Comparison of ENCODE assay signal across 1 cellular context in the genomic region with DNA sequence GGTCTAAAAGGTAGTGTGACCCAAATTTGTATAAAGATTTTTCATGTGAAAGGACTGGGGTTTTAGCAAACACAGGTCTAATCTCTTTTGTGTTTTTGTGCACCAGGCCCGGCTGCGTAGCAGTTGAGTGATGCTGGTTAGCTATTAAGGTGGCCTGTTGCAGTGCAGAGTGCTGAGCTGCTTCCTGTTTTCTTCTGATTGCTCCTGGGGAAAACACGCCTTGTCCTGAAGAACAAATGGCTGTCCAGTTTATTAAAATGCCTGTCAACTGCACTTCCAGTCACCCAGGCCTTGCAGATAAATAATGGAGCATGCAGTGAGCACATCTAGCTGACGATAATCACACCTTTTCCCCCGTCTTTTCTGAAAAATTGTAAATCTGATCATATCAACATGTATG.
TF ChIP-seq lines count a peak whose summit lies in the region.

No MANE protein-coding gene starts in this region.

TF ChIP-seq in IMR-90, 13 proteins besides CTCF, POLR2A, EP300 and RAD21:
- 0 out of 2 replicates have a peak, but pooled peaks have one; percentile 4 for TF ChIP-seq MAFK (IDR thresholded peaks at IDR 0.05; ENCODE audit: low read depth, low read length)
- no peak for TF ChIP-seq NFE2L2 (IDR thresholded peaks at IDR 0.05; ENCODE audit: low read depth, low read length)
